19 cellular contexts compared by ENCODE assay signal in the genomic region with DNA sequence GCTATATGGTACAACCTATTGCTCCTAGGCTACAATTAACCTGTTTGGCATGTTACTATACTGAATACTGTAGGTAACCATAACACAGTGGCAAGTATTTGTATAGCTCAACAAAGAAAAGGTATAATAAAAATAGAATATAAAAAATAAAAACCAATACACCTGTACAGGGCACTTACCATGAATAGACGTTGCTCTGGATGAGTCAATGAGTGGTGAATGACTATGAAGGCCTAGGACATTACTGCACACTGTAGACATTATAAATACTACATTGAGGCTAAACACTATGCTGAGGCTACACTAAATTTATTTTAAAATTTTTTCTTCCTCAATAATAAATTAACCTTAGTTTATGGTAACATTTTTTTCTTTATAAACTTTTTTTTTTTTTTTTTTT. TPM values are rescaled to one million over a fixed set of nuclear protein-coding genes. Genes with fewer than 3 reads are reported as not detected.
DNase-seq lines count a peak whose midpoint lies in the region; ATAC-seq, FAIRE-seq and TF ChIP-seq lines count a peak whose summit lies in the region.
"Had no signal": no experiment of that assay in that cellular context is flagged by ENCODE, and none has a peak within 500 bp of the region (broad histone marks: within the 10 kb centered on the region; RNA-seq: fewer than 3 reads in every experiment).

No MANE protein-coding gene starts in this region.

- no peak for TF ChIP-seq CTCF in Panc1 (IDR thresholded peaks at IDR 0.05)
- no peak for TF ChIP-seq CTCF in mucosa of descending colon (IDR thresholded peaks at IDR 0.05)
- TF ChIP-seq CTCF in upper lobe of left lung (IDR thresholded peaks at IDR 0.05) = no peak

- H3K27me3 ChIP-seq in Panc1 (ENCODE audit: control insufficient read depth, insufficient read depth, low read length) = no peaks in the 10 kb centered on the region
- no peaks in the 10 kb centered on the region for H3K27me3 ChIP-seq in upper lobe of left lung
- H3K27me3 ChIP-seq: BE2C had no signal

- POLR2A ChIA-PET in Panc1 (lab: Charles Lee) = interaction anchor here (0.7 to 0.9 kb wide), 2 partner anchors 24 to 29 kb away, joined by 3 read pairs; no protein-coding TSS in a partner anchor

- DNase-seq in activated CD4-positive, CD25-positive, alpha-beta regulatory T cell (lab: John Stamatoyannopoulos, UW) = no peak
- no peak for DNase-seq in GM12891 (ENCODE audit: insufficient read length, low spot score)
- no peak for DNase-seq in Panc1 (ENCODE audit: low read depth, low spot score)
- DNase-seq in mucosa of descending colon = no peak
- DNase-seq in NCI-H1694 treated with DMSO at 0.1 percent for 48 hours (lab: John Stamatoyannopoulos, UW) = no peak
- no peak for DNase-seq in upper lobe of left lung
- DNase-seq: BE2C; CD8-positive, alpha-beta T cell; COR-L47; DMS79; EL had no signal

- intact Hi-C loops in Panc1 (cut with micrococcal nuclease; ENCODE audit: unreplicated experiment) (no loop called here), mucosa of descending colon (cut with DNase I, micrococcal nuclease) (no loop called here)

- H3K4me3 ChIP-seq in Panc1 (ENCODE audit: low read depth in 2 of 2, low read length in 2 of 2) = no peak overlapping the region
- H3K4me3 ChIP-seq in mucosa of descending colon = no peak overlapping the region
- no peak overlapping the region for H3K4me3 ChIP-seq in upper lobe of left lung
- H3K4me3 ChIP-seq: HAP-1 had no signal

- no peak for TF ChIP-seq POLR2A in GM12891 (IDR thresholded peaks at IDR 0.05; ENCODE audit: low read depth, low read length)
- no peak for TF ChIP-seq POLR2A in upper lobe of left lung (IDR thresholded peaks at IDR 0.05)

- 0 out of 2 replicates have a peak overlapping the region, but pooled peaks have one; percentile 44 for H3K27ac ChIP-seq in Panc1 (ENCODE audit: low read length)
- no peak overlapping the region for H3K27ac ChIP-seq in upper lobe of left lung
- H3K27ac ChIP-seq: C4-2B had no signal

- no TSS peak for BruUV-seq in Panc1 (replicated peaks; lab: Mats Ljungman, UMichigan)

- peak; percentile 75 to 77 for ATAC-seq in activated CD4-positive, CD25-positive, alpha-beta regulatory T cell treated with anti-CD3 and anti-CD28 coated beads, Interleukin-2, amount 50 U/mL, for 24 hours
- ATAC-seq in Panc1 = no peak
- peak; percentile 56 for ATAC-seq in mucosa of descending colon
- ATAC-seq in upper lobe of left lung (ENCODE audit: low FRiP score in 2 of 2) = no peak
- ATAC-seq in HG03135 (IDR thresholded peaks at IDR 0.05; ENCODE audit: unreplicated experiment) = no peak
- ATAC-seq: CD8-positive, alpha-beta T cell had no signal

- in situ Hi-C loops in Panc1 (cut with HindIII; ENCODE audit: low pct_unique_long_range_greater_than_20kb, low sequenced_read_pairs) = no loop called here

- peak; percentile 5 for FAIRE-seq in GM12891 (lab: Jason Lieb, UNC)
- FAIRE-seq: A204.1, D721Med, G401.6, H1 had no signal

- no peaks in the 10 kb centered on the region for H3K9me3 ChIP-seq in Panc1 (ENCODE audit: control insufficient read depth, insufficient read depth, low read depth, low read length)
- no peaks in the 10 kb centered on the region for H3K9me3 ChIP-seq in mucosa of descending colon
- H3K9me3 ChIP-seq in upper lobe of left lung = no peaks in the 10 kb centered on the region
- H3K9me3 ChIP-seq: BE2C, HAP-1 had no signal

- no peaks in the 10 kb centered on the region for H3K36me3 ChIP-seq in Panc1 (ENCODE audit: control insufficient read depth, insufficient read depth, low read length)
- H3K36me3 ChIP-seq in mucosa of descending colon (ENCODE audit: low read depth) = no peaks in the 10 kb centered on the region
- no peaks in the 10 kb centered on the region for H3K36me3 ChIP-seq in upper lobe of left lung
- H3K36me3 ChIP-seq: HAP-1 had no signal

- CTCF ChIA-PET in Panc1 (lab: Charles Lee) = no interaction called here

- H3K4me1 ChIP-seq in Panc1 (ENCODE audit: control insufficient read depth, insufficient read depth, low read length) = peaks cover 90% of the 10 kb centered on the region
- peaks cover 4% of the 10 kb centered on the region for H3K4me1 ChIP-seq in mucosa of descending colon (ENCODE audit: low read depth)
- H3K4me1 ChIP-seq in upper lobe of left lung = peaks cover 13 to 50% (median 18%) of the 10 kb centered on the region in 4 donors
- H3K4me1 ChIP-seq: HAP-1 had no signal

- TF ChIP-seq EP300 in upper lobe of left lung (IDR thresholded peaks at IDR 0.05) = no peak

- 75 to 80% methylated on average over 1 of the region's 1 CpG for WGBS in upper lobe of left lung, 2 donors

TF ChIP-seq in GM12891, 5 proteins besides CTCF, POLR2A, EP300 and RAD21:
- no peak for TF ChIP-seq PAX5 (IDR thresholded peaks at IDR 0.05; ENCODE audit: insufficient read depth, low read length, severe bottlenecking)
- TF ChIP-seq POLR2AphosphoS5 (IDR thresholded peaks at IDR 0.05; ENCODE audit: low read depth, low read length) = no peak
- TF ChIP-seq SPI1 (IDR thresholded peaks at IDR 0.05; ENCODE audit: low read depth, low read length) = no peak
- no peak for TF ChIP-seq POU2F2 (IDR thresholded peaks at IDR 0.05; ENCODE audit: low read depth, low read length)
- no peak for TF ChIP-seq TAF1 (IDR thresholded peaks at IDR 0.05; ENCODE audit: low read depth, low read length)

RNA-seq across cellular contexts. Expression of gene ELOVL5, which starts 18.6 kb away (rescaled TPM):
- 65.0 TPM for polyA plus RNA-seq in GM12891 (2012; ENCODE audit: low read depth, missing spikeins)
- total RNA-seq in Panc1 (2021; ENCODE audit: unreplicated experiment) (218 TPM), mucosa of descending colon (10 to 100 TPM; 11.5 to 60.6 (median 27.5) TPM), upper lobe of left lung (100 to 1,000 TPM in 2 of 6 donors, 10 to 100 TPM in 4; 67.1 to 132 (median 81.2) TPM)
- polyA plus RNA-seq in Panc1 (2012; ENCODE audit: insufficient read length) = 111 TPM

Comparison
In these comparisons a context has a peak if more than half of its experiments do, and no peak if none do; other contexts are left out.
1. ATAC-seq: peak in activated CD4-positive, CD25-positive, alpha-beta regulatory T cell treated with anti-CD3 and anti-CD28 coated beads, Interleukin-2, amount 50 U/mL, for 24 hours (2 of 2) and mucosa of descending colon (single experiment); none in Panc1 (single experiment), upper lobe of left lung (0 of 2) and HG03135 (single experiment).